Comparison of ENCODE assay signal across 8 cellular contexts in genomic region chr14:69013943-69014782, GRCh38. TPM values are rescaled to one million over a fixed set of nuclear protein-coding genes. Genes with fewer than 3 reads are reported as not detected.
DNase-seq lines count a peak whose midpoint lies in the region; ATAC-seq and TF ChIP-seq lines count a peak whose summit lies in the region.

No MANE protein-coding gene starts in this region.

- H3K4me3 ChIP-seq in cardiac muscle cell (no peak overlapping the region), thyroid gland (replicated peaks in 1 of 3) (no peak overlapping the region)

- TF ChIP-seq POLR2A in thyroid gland (IDR thresholded peaks at IDR 0.05), result no peak

- peaks cover 6% of the 10 kb centered on the region for H3K4me1 ChIP-seq in cardiac muscle cell (ENCODE audit: low read depth)
- H3K4me1 ChIP-seq in thyroid gland, result no peaks in the 10 kb centered on the region

- no peaks in the 10 kb centered on the region for H3K36me3 ChIP-seq in cardiac muscle cell
- H3K36me3 ChIP-seq in thyroid gland, result no peaks in the 10 kb centered on the region

- H3K27ac ChIP-seq in cardiac muscle cell, result peak overlapping the region; percentile 45
- H3K27ac ChIP-seq in thyroid gland, result no peak overlapping the region

- no peak for ATAC-seq in HG03280 (IDR thresholded peaks at IDR 0.05; ENCODE audit: unreplicated experiment)

- peak; percentile 3 for DNase-seq in NCI-H146 (lab: John Stamatoyannopoulos, UW)
- no peak for DNase-seq in NCI-H146 treated with DMSO at 0.1 percent for 48 hours (lab: John Stamatoyannopoulos, UW; ENCODE audit: unreplicated experiment)
- DNase-seq in SHP77 (lab: John Stamatoyannopoulos, UW), result peak; percentile 64 to 66
- DNase-seq in cardiac muscle cell (ENCODE audit: low read depth in 1 of 2, low spot score in 1 of 2), result peak; percentile 72 to 79
- peak; percentile 29 to 47 for DNase-seq in thyroid gland
- no peak for DNase-seq in NCI-H187 (lab: John Stamatoyannopoulos, UW)
- DNase-seq in activated CD4-positive, alpha-beta T cell treated with anti-CD3 and anti-CD28 coated beads, Interleukin-2, amount 50 U/mL, for 4 hours, result no peak

- no peaks in the 10 kb centered on the region for H3K9me3 ChIP-seq in cardiac muscle cell (ENCODE audit: low read depth)
- no peaks in the 10 kb centered on the region for H3K9me3 ChIP-seq in thyroid gland

- TF ChIP-seq CTCF in cardiac muscle cell (IDR thresholded peaks at IDR 0.05; ENCODE audit: low read depth, low read length), result no peak
- no peak for TF ChIP-seq CTCF in thyroid gland (IDR thresholded peaks at IDR 0.05)

- intact Hi-C loops in thyroid gland (cut with DNase I), result no loop called here

- no peaks in the 10 kb centered on the region for H3K27me3 ChIP-seq in cardiac muscle cell
- H3K27me3 ChIP-seq in thyroid gland, result no peaks in the 10 kb centered on the region

- 58 to 70% methylated on average over 7 to 12 of the region's 12 CpGs for WGBS in thyroid gland, 2 donors

RNA-seq across cellular contexts. Expression of gene ACTN1, which starts 35.1 kb away (rescaled TPM):
- 167 and 169 TPM in 2 replicates for total RNA-seq in cardiac muscle cell
- 171 and 202 TPM in 2 replicates for polyA plus RNA-seq in cardiac muscle cell
- 10 to 100 TPM; 48.1 to 90.4 (median 64.8) TPM for total RNA-seq in thyroid gland

Comparison
In these comparisons a context has a peak if more than half of its experiments do, and no peak if none do; other contexts are left out.
1. DNase-seq: peak in NCI-H146 (single experiment), SHP77 (2 of 2), cardiac muscle cell (2 of 2) and thyroid gland (2 of 2); none in NCI-H146 treated with DMSO at 0.1 percent for 48 hours (single experiment), NCI-H187 (0 of 2) and activated CD4-positive, alpha-beta T cell treated with anti-CD3 and anti-CD28 coated beads, Interleukin-2, amount 50 U/mL, for 4 hours (0 of 2).